In genomic region chr5:149790276-149790675, GRCh38 we compare ENCODE assay signal across 22 cellular contexts.
A peak's percentile ranks its signal among the peaks of the same experiment; 100 is the strongest.
DNase-seq lines count a peak whose midpoint lies in the region; ATAC-seq and TF ChIP-seq lines count a peak whose summit lies in the region.
"Had no signal": no experiment of that assay in that cellular context is flagged by ENCODE, and none has a peak within 500 bp of the region (broad histone marks: within the 10 kb centered on the region; RNA-seq: fewer than 3 reads in every experiment).

No MANE protein-coding gene starts in this region.

- intact Hi-C loops in left ventricle myocardium inferior (cut with micrococcal nuclease) (no loop called here), right cardiac atrium (cut with DNase I) (no loop called here), esophagus muscularis mucosa (cut with DNase I) (no loop called here), transverse colon (cut with DNase I; ENCODE audit: low total_unique reads) (no loop called here), spleen (cut with DNase I; ENCODE audit: low total_unique reads) (no loop called here)

- H4K5ac ChIP-seq in H9 (ENCODE audit: insufficient read length, low read depth, low read length): no peak overlapping the region

- no peak for TF ChIP-seq EP300 in esophagus muscularis mucosa (IDR thresholded peaks at IDR 0.05)
- no peak for TF ChIP-seq EP300 in transverse colon (IDR thresholded peaks at IDR 0.05; ENCODE audit: low read depth)

- peaks cover 84% of the 10 kb centered on the region for H3K4me1 ChIP-seq in left ventricle myocardium inferior
- H3K4me1 ChIP-seq in right cardiac atrium (ENCODE audit: control insufficient read depth, insufficient read depth, low read length): peaks cover 7% of the 10 kb centered on the region
- peaks cover 53 to 68% (median 58%) of the 10 kb centered on the region in 4 donors for H3K4me1 ChIP-seq in esophagus muscularis mucosa
- H3K4me1 ChIP-seq in transverse colon: peaks cover 41 to 80% (median 68%) of the 10 kb centered on the region in 4 donors
- H3K4me1 ChIP-seq in spleen: peaks cover 0 to 19% (median 3%) of the 10 kb centered on the region in 6 donors
- no peaks in the 10 kb centered on the region for H3K4me1 ChIP-seq in H9 (ENCODE audit: insufficient read depth, low read length)
- H3K4me1 ChIP-seq: Caco-2 had no signal

- WGBS in right cardiac atrium: 65% methylated on average over 2 of the region's 2 CpGs
- WGBS in esophagus muscularis mucosa: 86% methylated on average over 1 of the region's 2 CpGs
- WGBS in transverse colon (ENCODE audit: low coverage in 1 of 2), 2 donors: 39% methylated on average over 2 of the region's 2 CpGs; no CpG with 5 or more reads in 1 of the 2 donors
- 82 to 94% (median 86%) methylated on average over 2 of the region's 2 CpGs for WGBS in spleen, 5 donors
- WGBS in H9 (ENCODE audit: extremely low coverage, insufficient read length, low lambda C conversion rate): no CpG with 5 or more reads among the region's 2 CpGs

- no peaks in the 10 kb centered on the region for H4K20me1 ChIP-seq in H9 (ENCODE audit: control insufficient read depth, insufficient read depth, insufficient read length)

- H3K36me3 ChIP-seq in left ventricle myocardium inferior (no peaks in the 10 kb centered on the region), esophagus muscularis mucosa (no peaks in the 10 kb centered on the region), transverse colon (no peaks in the 10 kb centered on the region), spleen (no peaks in the 10 kb centered on the region)
- H3K36me3 ChIP-seq: Peyer's patch had no signal

- H2AK5ac ChIP-seq in H9 (ENCODE audit: insufficient read length, low read length): no peak overlapping the region

- H2AFZ ChIP-seq in H9 (ENCODE audit: low read length): no peak overlapping the region

- H3K4me3 Mint-ChIP-seq in nephron progenitor cell (no peak overlapping the region), H9 (no peak overlapping the region)
- H3K4me3 Mint-ChIP-seq: activated CD4-positive, alpha-beta T cell treated with anti-CD3 and anti-CD28 coated beads, Interleukin-2, amount 10 ng/mL, durations not matched to agents 24 days and 14 days; activated T-cell treated with anti-CD3 and anti-CD28 coated beads, Interleukin-2, amount 50 U/mL, for 72 hours; B cell; naive thymus-derived CD4-positive, alpha-beta T cell; T-helper 1 cell treated with Interleukin-12 subunit alpha and Interleukin-12 subunit beta and Interleukin-4 antibody, amounts not matched to agents 30 μg/mL and 1 μg/mL, for 36 hours had no signal

- H2BK15ac ChIP-seq in H9 (ENCODE audit: low read depth, low read length): no peak overlapping the region

- no peak overlapping the region for H3K4me3 ChIP-seq in left ventricle myocardium inferior
- no peak overlapping the region for H3K4me3 ChIP-seq in right cardiac atrium (ENCODE audit: low read length)
- no peak overlapping the region for H3K4me3 ChIP-seq in esophagus muscularis mucosa
- no peak overlapping the region for H3K4me3 ChIP-seq in transverse colon
- H3K4me3 ChIP-seq in spleen: no peak overlapping the region
- H3K4me3 ChIP-seq: coronary artery, GM12878, Peyer's patch had no signal

- no peaks in the 10 kb centered on the region for H3K23me2 ChIP-seq in H9 (ENCODE audit: insufficient read length, low read depth, low read length, poor library complexity, severe bottlenecking)

- H3T11ph ChIP-seq in H9 (ENCODE audit: low read length): no peak overlapping the region

- H3K79me1 ChIP-seq in H9 (ENCODE audit: insufficient read depth, low read depth, low read length, poor library complexity, severe bottlenecking): no peaks in the 10 kb centered on the region

- no peak overlapping the region for H3K4me2 ChIP-seq in H9 (ENCODE audit: insufficient read depth, insufficient read length, low read length)

- no peak overlapping the region for H3K9ac ChIP-seq in H9 (ENCODE audit: extremely low read depth, insufficient read length, low read length)

- H3K4me1 Mint-ChIP-seq in nephron progenitor cell (peaks cover 34% of the 10 kb centered on the region), H9 (peaks cover 6% of the 10 kb centered on the region in 2 experiments)

- H3K14ac ChIP-seq in H9 (ENCODE audit: insufficient read depth, low read length): no peak overlapping the region

- H3K27me3 Mint-ChIP-seq in nephron progenitor cell (ENCODE audit: low read depth, poor library complexity): peaks cover 12% of the 10 kb centered on the region
- no peaks in the 10 kb centered on the region; the same call in 1 of the 2 replicates for H3K27me3 Mint-ChIP-seq in H9 (ENCODE audit: low read depth)
- H3K27me3 Mint-ChIP-seq: activated CD4-positive, alpha-beta T cell treated with anti-CD3 and anti-CD28 coated beads, Interleukin-2, amount 10 ng/mL, durations not matched to agents 24 days and 14 days; B cell; naive thymus-derived CD4-positive, alpha-beta T cell had no signal

- in situ Hi-C loops in transverse colon (cut with MboI; ENCODE audit: low pct_ligation_motif_present in 1 of 4, low pct_unique_long_range_greater_than_20kb in 1 of 4, low sequenced_read_pairs in 3 of 4): no loop called here

- H3K27ac Mint-ChIP-seq in nephron progenitor cell (peak overlapping the region; percentile 64), H9 (peak overlapping the region in 1 of 3 experiments; percentile 62; a peak in 2 of 7 replicates)
- H3K27ac Mint-ChIP-seq: activated CD4-positive, alpha-beta T cell treated with anti-CD3 and anti-CD28 coated beads, Interleukin-2, amount 10 ng/mL, durations not matched to agents 24 days and 14 days; activated T-cell treated with anti-CD3 and anti-CD28 coated beads, Interleukin-2, amount 50 U/mL, for 72 hours; B cell; T-helper 1 cell treated with Interleukin-12 subunit alpha and Interleukin-12 subunit beta and Interleukin-4 antibody, amounts not matched to agents 30 μg/mL and 1 μg/mL, for 36 hours had no signal

- TF ChIP-seq CTCF in left ventricle myocardium inferior (IDR thresholded peaks at IDR 0.05; ENCODE audit: borderline replicate concordance) (no peak), esophagus muscularis mucosa (IDR thresholded peaks at IDR 0.05) (no peak), nephron progenitor cell (IDR thresholded peaks at IDR 0.05) (no peak), transverse colon (IDR thresholded peaks at IDR 0.05) (no peak), spleen (IDR thresholded peaks at IDR 0.05 in 8 of 11, conservative IDR thresholded peaks at IDR 0.05 in 3 of 11) (no peak), H9 (conservative IDR thresholded peaks at IDR 0.05) (no peak)

- H3K9me3 Mint-ChIP-seq in nephron progenitor cell: no peaks in the 10 kb centered on the region
- H3K9me3 Mint-ChIP-seq in H9: no peaks in the 10 kb centered on the region
- H3K9me3 Mint-ChIP-seq: activated CD4-positive, alpha-beta T cell treated with anti-CD3 and anti-CD28 coated beads, Interleukin-2, amount 10 ng/mL, durations not matched to agents 24 days and 14 days; activated T-cell treated with anti-CD3 and anti-CD28 coated beads, Interleukin-2, amount 50 U/mL, for 72 hours; T-helper 1 cell treated with Interleukin-12 subunit alpha and Interleukin-12 subunit beta and Interleukin-4 antibody, amounts not matched to agents 30 μg/mL and 1 μg/mL, for 36 hours had no signal

- H2BK120ac ChIP-seq in H9 (ENCODE audit: low read depth, low read length, poor library complexity, severe bottlenecking): no peak overlapping the region

- H3K56ac ChIP-seq in H9 (ENCODE audit: insufficient read length, low read depth, low read length): no peak overlapping the region

- DNase-seq in left ventricle myocardium inferior (no peak), right cardiac atrium (no peak), esophagus muscularis mucosa (ENCODE audit: extremely low spot score) (no peak), nephron progenitor cell (no peak), transverse colon (peak; percentile 61), spleen (no peak), H9 (no peak)
- DNase-seq: activated CD4-positive, alpha-beta T cell treated with anti-CD3 and anti-CD28 coated beads, Interleukin-2, amount 10 ng/mL, durations not matched to agents 24 days and 14 days; activated naive CD4-positive, alpha-beta T cell treated with Interleukin-2 at 50 U/mL for 16 hours; activated T-cell treated with anti-CD3 and anti-CD28 coated beads, Interleukin-2, amount 50 U/mL, for 72 hours; Caco-2; kidney glomerular epithelial cell; mesenchymal stem cell; naive thymus-derived CD4-positive, alpha-beta T cell; NCI-H1694 treated with DMSO at 0.1 percent for 48 hours; NCI-H524 treated with DMSO at 0.1 percent for 48 hours had no signal

- H3K27ac ChIP-seq in left ventricle myocardium inferior (replicated peaks) (peak overlapping the region; percentile 94), right cardiac atrium (ENCODE audit: low read length) (no peak overlapping the region), esophagus muscularis mucosa (replicated peaks in 1 of 4) (peak overlapping the region in 3 of 4 donors; percentile 36 to 53 (median 42)), transverse colon (peak overlapping the region; percentile 78 to 87 (median 84)), spleen (no peak overlapping the region), H9 (ENCODE audit: insufficient read length, low read depth, low read length) (no peak overlapping the region)
- H3K27ac ChIP-seq: coronary artery had no signal

- no peak overlapping the region for H4K91ac ChIP-seq in H9 (ENCODE audit: insufficient read length, low read depth, low read length)

- no peak overlapping the region for H3K23ac ChIP-seq in H9 (ENCODE audit: insufficient read length, low read depth, low read length)

- H2BK20ac ChIP-seq in H9 (ENCODE audit: low read depth, low read length, poor library complexity, severe bottlenecking): no peak overlapping the region

- H3K9me3 ChIP-seq in left ventricle myocardium inferior (replicated peaks) (no peaks in the 10 kb centered on the region), right cardiac atrium (ENCODE audit: control insufficient read depth, low read length) (no peaks in the 10 kb centered on the region), esophagus muscularis mucosa (no peaks in the 10 kb centered on the region), transverse colon (no peaks in the 10 kb centered on the region), spleen (no peaks in the 10 kb centered on the region), H9 (ENCODE audit: control insufficient read depth, low read depth, low read length) (no peaks in the 10 kb centered on the region)
- H3K9me3 ChIP-seq: Caco-2, Peyer's patch had no signal

- no peak overlapping the region for H2BK12ac ChIP-seq in H9 (ENCODE audit: insufficient read length, low read depth, low read length)

- H3K79me2 ChIP-seq in H9 (ENCODE audit: insufficient read depth, low read length): no peaks in the 10 kb centered on the region

- H2BK5ac ChIP-seq in H9 (ENCODE audit: insufficient read length, low read length): no peak overlapping the region

- ATAC-seq in right cardiac atrium: no peak
- no peak for ATAC-seq in HG03039 (IDR thresholded peaks at IDR 0.05; ENCODE audit: unreplicated experiment)
- ATAC-seq: activated T-cell treated with anti-CD3 and anti-CD28 coated beads, Interleukin-2, amount 50 U/mL, for 72 hours; GM12878; naive thymus-derived CD4-positive, alpha-beta T cell had no signal

- H3K27me3 ChIP-seq in left ventricle myocardium inferior (ENCODE audit: low read depth): no peaks in the 10 kb centered on the region
- no peaks in the 10 kb centered on the region for H3K27me3 ChIP-seq in right cardiac atrium (ENCODE audit: control insufficient read depth, insufficient read depth)
- H3K27me3 ChIP-seq in esophagus muscularis mucosa: no peaks in the 10 kb centered on the region
- H3K27me3 ChIP-seq in transverse colon: no peaks in the 10 kb centered on the region
- H3K27me3 ChIP-seq in spleen (replicated peaks in 1 of 7): no peaks in the 10 kb centered on the region
- H3K27me3 ChIP-seq in H9 (ENCODE audit: insufficient read depth, low read length): no peaks in the 10 kb centered on the region
- H3K27me3 ChIP-seq: Peyer's patch had no signal

- H3K4ac ChIP-seq in H9 (ENCODE audit: low read depth, low read length): no peak overlapping the region

- H3K18ac ChIP-seq in H9 (ENCODE audit: insufficient read length, low read depth, low read length): no peak overlapping the region

- H4K8ac ChIP-seq in H9 (replicated peaks; ENCODE audit: insufficient read length, low read depth, low read length): no peak overlapping the region

- TF ChIP-seq POLR2A in esophagus muscularis mucosa (IDR thresholded peaks at IDR 0.05; ENCODE audit: low read depth) (no peak), transverse colon (IDR thresholded peaks at IDR 0.05) (no peak), spleen (IDR thresholded peaks at IDR 0.05) (no peak)

- H3K36me3 Mint-ChIP-seq in nephron progenitor cell (ENCODE audit: low read depth) (no peaks in the 10 kb centered on the region), H9 (ENCODE audit: insufficient read depth in 1 of 3, low read depth in 3 of 3) (no peaks in the 10 kb centered on the region; a peak in 1 of 7 replicates)

Comparison
In these comparisons a context has a peak if more than half of its experiments do, and no peak if none do; other contexts are left out.
1. H3K27ac ChIP-seq: peak in left ventricle myocardium inferior (single experiment), esophagus muscularis mucosa (3 of 4) and transverse colon (4 of 4); none in right cardiac atrium (single experiment), spleen (0 of 8) and H9 (single experiment).